In the genomic region with DNA sequence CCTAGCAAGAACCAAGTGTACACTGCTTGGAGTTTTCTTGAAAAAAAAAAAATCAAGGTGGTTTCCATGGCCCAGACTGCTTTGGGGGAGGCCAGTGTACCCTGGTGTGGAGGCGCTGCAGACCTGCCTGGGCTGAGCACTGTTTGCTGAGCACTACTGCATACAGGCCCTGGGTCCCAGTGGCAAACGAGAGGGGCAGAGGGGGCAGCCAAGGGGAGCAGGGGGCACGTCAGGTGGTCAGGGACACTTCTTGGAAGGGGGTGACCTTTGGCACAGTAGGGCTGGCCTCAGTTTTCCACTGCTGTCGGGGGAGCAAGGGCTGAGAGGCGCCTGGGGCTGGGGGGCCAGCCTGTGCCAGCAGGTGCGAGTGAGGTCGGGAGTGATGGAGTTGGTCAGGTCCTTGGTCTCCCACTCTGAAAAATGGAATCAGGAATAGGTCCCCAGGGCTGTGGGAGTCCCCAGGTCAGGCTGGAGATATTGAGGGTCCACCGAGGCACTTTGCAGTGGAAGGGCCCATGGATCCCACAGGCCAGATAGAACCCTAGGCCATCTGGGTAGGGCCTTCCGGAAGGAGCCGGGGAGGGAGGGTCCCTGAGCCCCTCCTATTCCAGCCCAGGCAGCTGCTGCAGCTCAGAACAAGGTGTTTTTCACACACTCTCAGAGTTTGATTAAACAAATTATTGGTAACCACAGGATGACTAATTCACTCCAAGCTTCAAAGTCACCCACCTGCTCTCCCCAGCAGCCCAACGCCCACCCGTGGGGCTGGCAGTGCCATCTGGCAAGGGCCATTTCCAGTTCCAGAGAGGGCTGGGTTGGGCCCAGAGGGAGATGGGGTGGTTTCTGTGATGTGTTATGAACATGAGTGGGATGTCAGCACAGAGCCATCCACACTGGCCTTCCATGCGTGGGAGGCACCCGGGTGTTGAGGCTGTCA, we compare ENCODE assay signal across 8 cellular contexts. TPM values are rescaled to one million over a fixed set of nuclear protein-coding genes. Genes with fewer than 3 reads are reported as not detected.
DNase-seq lines count a peak whose midpoint lies in the region; ATAC-seq and TF ChIP-seq lines count a peak whose summit lies in the region.

No MANE protein-coding gene starts in this region.

- CTCF ChIA-PET in MCF 10A (lab: Yijun Ruan, JAX), result no interaction called here

- no peaks in the 10 kb centered on the region for H3K27me3 ChIP-seq in breast epithelium
- H3K27me3 ChIP-seq in iPS-18a (ENCODE audit: control insufficient read depth, insufficient read depth, low read length), result peaks cover 54% of the 10 kb centered on the region

- H3K4me1 Mint-ChIP-seq in MCF 10A (ENCODE audit: insufficient read depth, unreplicated experiment), result no peaks in the 10 kb centered on the region

- no peaks in the 10 kb centered on the region for H3K27me3 Mint-ChIP-seq in MCF 10A (ENCODE audit: insufficient read depth, unreplicated experiment)

- H3K36me3 ChIP-seq in breast epithelium (no peaks in the 10 kb centered on the region), iPS-18a (ENCODE audit: control insufficient read depth, low read depth, low read length) (no peaks in the 10 kb centered on the region)

- H3K4me1 ChIP-seq in breast epithelium, result peaks cover 10 to 18% of the 10 kb centered on the region in 2 donors
- H3K4me1 ChIP-seq in iPS-18a (ENCODE audit: control insufficient read depth, low read depth, low read length), result peaks cover 15% of the 10 kb centered on the region

- DNase-seq in breast epithelium (ENCODE audit: low spot score in 2 of 2), result no peak
- no peak for DNase-seq in MCF 10A (ENCODE audit: unreplicated experiment)
- peak; percentile 60 for DNase-seq in activated T-cell treated with anti-CD3 and anti-CD28 coated beads for 48 hours (ENCODE audit: low read depth)
- peak in 2 of 3 donors; percentile 41 to 64 for DNase-seq in stimulated activated CD4-positive, alpha-beta T cell treated with anti-CD3 and anti-CD28 coated beads, TNF-alpha, amount 100 ng/mL, for 1 hour (ENCODE audit: low read depth in 3 of 3, low spot score in 1 of 3)
- DNase-seq in NCI-H1048 (lab: John Stamatoyannopoulos, UW), result no peak
- DNase-seq in NCI-H2029 (lab: John Stamatoyannopoulos, UW), result no peak

- no peak overlapping the region for H3K4me3 Mint-ChIP-seq in MCF 10A (ENCODE audit: unreplicated experiment)

- POLR2A ChIA-PET in MCF 10A (lab: Yijun Ruan, JAX), result no interaction called here

- H3K27ac ChIP-seq in breast epithelium, result no peak overlapping the region
- no peak overlapping the region for H3K27ac ChIP-seq in iPS-18a (ENCODE audit: low read length)

- no peaks in the 10 kb centered on the region for H3K36me3 Mint-ChIP-seq in MCF 10A (ENCODE audit: insufficient read depth, unreplicated experiment)

- intact Hi-C loops in breast epithelium (cut with DNase I; ENCODE audit: low total_unique reads) (no loop called here), MCF 10A (cut with micrococcal nuclease) (no loop called here)

- H3K9me3 ChIP-seq in breast epithelium (no peaks in the 10 kb centered on the region), iPS-18a (ENCODE audit: control insufficient read depth, low read depth, low read length) (no peaks in the 10 kb centered on the region)

- BruUV-seq in MCF 10A (replicated peaks; lab: Mats Ljungman, UMichigan), result no TSS peak

- H3K27ac Mint-ChIP-seq in MCF 10A (ENCODE audit: low read depth, unreplicated experiment), result no peak overlapping the region

- no peak for ATAC-seq in GM19351 (IDR thresholded peaks at IDR 0.05; ENCODE audit: unreplicated experiment)

- no peak overlapping the region for H3K9ac ChIP-seq in iPS-18a (ENCODE audit: low read length)

- H3K9me3 Mint-ChIP-seq in MCF 10A (ENCODE audit: unreplicated experiment), result no peaks in the 10 kb centered on the region

- TF ChIP-seq CTCF in breast epithelium (IDR thresholded peaks at IDR 0.05) (no peak), MCF 10A (IDR thresholded peaks at IDR 0.05; ENCODE audit: unreplicated experiment) (no peak)

- no peak for TF ChIP-seq POLR2A in breast epithelium (IDR thresholded peaks at IDR 0.05)

- H3K4me3 ChIP-seq in breast epithelium (peak overlapping the region; percentile 51 to 84 (median 65)), iPS-18a (ENCODE audit: low read length) (peak overlapping the region; percentile 69)

RNA-seq across cellular contexts. Expression of gene ZFPM1, which starts 3.5 kb away (rescaled TPM):
- total RNA-seq in breast epithelium (1 to 10 TPM in 2 of 3 donors, under 1 TPM in 1; 0.32 to 2.9 (median 2.3) TPM), MCF 10A (2022) (5.0 and 6.2 TPM in 2 replicates)

Comparison
In these comparisons a context has a peak if more than half of its experiments do, and no peak if none do; other contexts are left out.
1. DNase-seq: peak in activated T-cell treated with anti-CD3 and anti-CD28 coated beads for 48 hours (single experiment) and stimulated activated CD4-positive, alpha-beta T cell treated with anti-CD3 and anti-CD28 coated beads, TNF-alpha, amount 100 ng/mL, for 1 hour (2 of 3); none in breast epithelium (0 of 2), MCF 10A (single experiment), NCI-H1048 (single experiment) and NCI-H2029 (single experiment).